ENCODE assay signal across 18 cellular contexts in genomic region chr20:1163105-1163504, GRCh38. TPM values are rescaled to one million over a fixed set of nuclear protein-coding genes. Genes with fewer than 3 reads are reported as not detected.
"Had no signal": no experiment of that assay in that cellular context is flagged by ENCODE, and none has a peak within 500 bp of the region (broad histone marks: within the 10 kb centered on the region; RNA-seq: fewer than 3 reads in every experiment).

No MANE protein-coding gene starts in this region.

- H3K9me3 ChIP-seq: breast epithelium, esophagus squamous epithelium, prostate gland, vagina had no signal

- H3K27ac ChIP-seq: breast epithelium, esophagus squamous epithelium, prostate gland, vagina had no signal

- DNase-seq: activated CD4-positive, alpha-beta T cell treated with anti-CD3 and anti-CD28 coated beads, Interleukin-2, amount 50 U/mL, for 4 hours; activated naive CD4-positive, alpha-beta T cell treated with anti-CD3 and anti-CD28 coated beads, Interleukin-2, amount 50 U/mL, for 16 hours; activated T-cell treated with anti-CD3 and anti-CD28 coated beads, Interleukin-2, amount 50 U/mL, for 24 hours; cortex of kidney; effector CD4-positive, alpha-beta T cell; esophagus squamous epithelium; left colon; right cardiac atrium; small intestine; stimulated activated CD4-positive, alpha-beta T cell treated with anti-CD3 and anti-CD28 coated beads, Interleukin-15, amount 100 ng/mL, for 24 hours; stimulated activated CD4-positive, alpha-beta T cell treated with anti-CD3 and anti-CD28 coated beads, Interleukin-2, amount 100 ng/mL, for 48 hours; stimulated activated naive CD8-positive, alpha-beta T cell treated with anti-CD3 and anti-CD28 coated beads, Interleukin-15, amount 100 ng/mL, for 72 hours had no signal

- H3K4me3 ChIP-seq: breast epithelium, esophagus squamous epithelium, lung, prostate gland, vagina had no signal

- H3K4me1 ChIP-seq: breast epithelium, esophagus squamous epithelium, prostate gland, vagina had no signal

- H3K27me3 ChIP-seq: breast epithelium, esophagus squamous epithelium, vagina had no signal

- ATAC-seq: left colon; right cardiac atrium; stimulated activated naive CD8-positive, alpha-beta T cell treated with anti-CD3 and anti-CD28 coated beads, Interleukin-15, amount 100 ng/mL, for 72 hours had no signal

RNA-seq across cellular contexts. Expression of gene C20orf202, which starts 40.1 kb away (rescaled TPM):
- total RNA-seq: astrocyte; prostate gland; T-helper 2 cell treated with Interferon-gamma antibody and Interleukin-4, amounts not matched to agents 100 ng/mL and 5 ng/mL, for 36 hours; vagina had no signal
